In the genomic region with DNA sequence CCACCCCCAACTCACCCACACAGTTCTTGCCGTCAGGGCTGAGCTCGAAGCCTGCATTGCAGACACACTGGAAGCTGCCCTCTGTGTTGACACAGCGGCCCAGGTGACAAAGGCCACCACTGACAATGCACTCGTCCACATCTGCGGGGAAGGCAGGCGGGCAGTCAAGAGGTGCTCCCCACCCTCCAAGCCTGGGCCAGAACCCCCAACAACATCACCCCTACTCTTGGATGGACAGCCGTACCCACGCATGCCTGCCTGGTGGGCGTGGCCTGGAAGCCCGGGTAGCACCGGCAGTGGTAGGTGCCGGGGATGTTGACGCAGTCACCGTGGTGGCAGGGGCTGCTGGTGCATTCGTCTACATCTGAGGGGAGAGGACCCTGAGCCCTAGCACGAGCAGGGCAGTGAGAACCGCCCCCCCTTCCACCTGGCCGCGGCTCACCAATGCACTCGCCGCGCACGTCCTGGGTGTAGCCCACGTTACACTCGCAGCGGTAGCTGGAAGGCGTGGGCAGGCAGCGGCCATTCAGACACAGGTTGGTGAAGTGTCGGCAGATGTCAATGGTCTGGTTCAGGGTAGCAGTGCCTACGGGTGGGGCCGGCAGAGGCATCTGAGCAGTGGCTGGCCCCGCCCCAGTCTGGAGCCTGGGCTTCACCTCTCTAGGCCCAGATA, we compare ENCODE assay signal across 1 cellular context.
A peak's percentile ranks its signal among the peaks of the same experiment; 100 is the strongest.
TF ChIP-seq lines count a peak whose summit lies in the region.

No MANE protein-coding gene starts in this region.

TF ChIP-seq in HepG2, 621 proteins besides CTCF, POLR2A, EP300 and RAD21 (continued from another document and continues in another):
- TF ChIP-seq FOXP1 (IDR thresholded peaks at IDR 0.05) (no peak), FOXP1 (CRISPR knock-in tag; IDR thresholded peaks at IDR 0.05) (0 out of 2 replicates have a peak, but pooled peaks have one; percentile 18), ZNF564 (CRISPR knock-in tag; IDR thresholded peaks at IDR 0.05) (peak; percentile 35; the same call in 1 of the 2 replicates), SIX4 (CRISPR knock-in tag; IDR thresholded peaks at IDR 0.05) (no peak), SRY (CRISPR knock-in tag; IDR thresholded peaks at IDR 0.05) (no peak), ZBTB7B (CRISPR knock-in tag; IDR thresholded peaks at IDR 0.05) (no peak), ZNF776 (CRISPR knock-in tag; IDR thresholded peaks at IDR 0.05) (no peak), NRL (CRISPR knock-in tag; IDR thresholded peaks at IDR 0.05; ENCODE audit: borderline replicate concordance) (no peak), CHD4 (IDR thresholded peaks at IDR 0.05; ENCODE audit: borderline replicate concordance, low read length) (no peak), ZNF883 (CRISPR knock-in tag; IDR thresholded peaks at IDR 0.05; ENCODE audit: not compliant biosample characterization) (no peak), ZNF644 (CRISPR knock-in tag; IDR thresholded peaks at IDR 0.05; ENCODE audit: low read depth) (no peak), TBX3 (IDR thresholded peaks at IDR 0.05; ENCODE audit: borderline replicate concordance) (no peak), HOXA3 (CRISPR knock-in tag; IDR thresholded peaks at IDR 0.05) (peak; percentile 47), IKZF4 (CRISPR knock-in tag; IDR thresholded peaks at IDR 0.05; ENCODE audit: borderline replicate concordance, low read depth, not compliant biosample characterization) (no peak), ZNF660 (CRISPR knock-in tag; IDR thresholded peaks at IDR 0.05; ENCODE audit: borderline replicate concordance, low read depth) (no peak), ZNF703 (CRISPR knock-in tag; IDR thresholded peaks at IDR 0.05; ENCODE audit: borderline replicate concordance) (no peak), PCBP1 (IDR thresholded peaks at IDR 0.05; ENCODE audit: borderline replicate concordance, low read depth, low read length) (no peak), ZNF256 (CRISPR knock-in tag; conservative IDR thresholded peaks at IDR 0.05) (no peak), ZEB1 (IDR thresholded peaks at IDR 0.05; ENCODE audit: insufficient replicate concordance, low read depth) (no peak), ZNF83 (CRISPR knock-in tag; IDR thresholded peaks at IDR 0.05; ENCODE audit: borderline replicate concordance) (no peak), ZNF850 (CRISPR knock-in tag; conservative IDR thresholded peaks at IDR 0.05) (no peak), SOX6 (IDR thresholded peaks at IDR 0.05) (no peak), SOX6 (CRISPR knock-in tag; IDR thresholded peaks at IDR 0.05) (peak; percentile 78), JUND (CRISPR knock-in tag; IDR thresholded peaks at IDR 0.05) (no peak), ZNF292 (CRISPR knock-in tag; IDR thresholded peaks at IDR 0.05; ENCODE audit: borderline replicate concordance, low read depth) (peak; percentile 85; the same call in 1 of the 2 replicates), AKAP8 (CRISPR knock-in tag; IDR thresholded peaks at IDR 0.05) (no peak), ETV6 (CRISPR knock-in tag; conservative IDR thresholded peaks at IDR 0.05) (no peak), HCFC1 (IDR thresholded peaks at IDR 0.05; ENCODE audit: low read depth, low read length) (no peak), MATR3 (CRISPR knock-in tag; IDR thresholded peaks at IDR 0.05) (no peak), HNF4A (CRISPR knock-in tag; IDR thresholded peaks at IDR 0.05) (peak; percentile 46; the same call in 1 of the 2 replicates), NFE2 (CRISPR knock-in tag; IDR thresholded peaks at IDR 0.05) (no peak), ZNF678 (CRISPR knock-in tag; IDR thresholded peaks at IDR 0.05) (no peak), ATRX (CRISPR knock-in tag; IDR thresholded peaks at IDR 0.05; ENCODE audit: borderline replicate concordance) (no peak), SOX13 (IDR thresholded peaks at IDR 0.05) (no peak), SOX13 (CRISPR knock-in tag; conservative IDR thresholded peaks at IDR 0.05 in 1 of 2, IDR thresholded peaks at IDR 0.05 in 1 of 2) (peak in 1 of 2 experiments; percentile 72; a peak in 2 of 4 replicates), ZNF747 (CRISPR knock-in tag; IDR thresholded peaks at IDR 0.05; ENCODE audit: borderline replicate concordance) (no peak), POGZ (CRISPR knock-in tag; IDR thresholded peaks at IDR 0.05) (0 out of 2 replicates have a peak, but pooled peaks have one; percentile 20), CREM (IDR thresholded peaks at IDR 0.05) (no peak), CREM (CRISPR knock-in tag; IDR thresholded peaks at IDR 0.05) (no peak), RFX5 (IDR thresholded peaks at IDR 0.05; ENCODE audit: low read depth, low read length) (no peak)
- TF ChIP-seq, protein P1, sequence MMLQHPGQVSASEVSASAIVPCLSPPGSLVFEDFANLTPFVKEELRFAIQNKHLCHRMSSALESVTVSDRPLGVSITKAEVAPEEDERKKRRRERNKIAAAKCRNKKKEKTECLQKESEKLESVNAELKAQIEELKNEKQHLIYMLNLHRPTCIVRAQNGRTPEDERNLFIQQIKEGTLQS (CRISPR knock-in tag; IDR thresholded peaks at IDR 0.05) = no peak
- TF ChIP-seq, protein P2, sequence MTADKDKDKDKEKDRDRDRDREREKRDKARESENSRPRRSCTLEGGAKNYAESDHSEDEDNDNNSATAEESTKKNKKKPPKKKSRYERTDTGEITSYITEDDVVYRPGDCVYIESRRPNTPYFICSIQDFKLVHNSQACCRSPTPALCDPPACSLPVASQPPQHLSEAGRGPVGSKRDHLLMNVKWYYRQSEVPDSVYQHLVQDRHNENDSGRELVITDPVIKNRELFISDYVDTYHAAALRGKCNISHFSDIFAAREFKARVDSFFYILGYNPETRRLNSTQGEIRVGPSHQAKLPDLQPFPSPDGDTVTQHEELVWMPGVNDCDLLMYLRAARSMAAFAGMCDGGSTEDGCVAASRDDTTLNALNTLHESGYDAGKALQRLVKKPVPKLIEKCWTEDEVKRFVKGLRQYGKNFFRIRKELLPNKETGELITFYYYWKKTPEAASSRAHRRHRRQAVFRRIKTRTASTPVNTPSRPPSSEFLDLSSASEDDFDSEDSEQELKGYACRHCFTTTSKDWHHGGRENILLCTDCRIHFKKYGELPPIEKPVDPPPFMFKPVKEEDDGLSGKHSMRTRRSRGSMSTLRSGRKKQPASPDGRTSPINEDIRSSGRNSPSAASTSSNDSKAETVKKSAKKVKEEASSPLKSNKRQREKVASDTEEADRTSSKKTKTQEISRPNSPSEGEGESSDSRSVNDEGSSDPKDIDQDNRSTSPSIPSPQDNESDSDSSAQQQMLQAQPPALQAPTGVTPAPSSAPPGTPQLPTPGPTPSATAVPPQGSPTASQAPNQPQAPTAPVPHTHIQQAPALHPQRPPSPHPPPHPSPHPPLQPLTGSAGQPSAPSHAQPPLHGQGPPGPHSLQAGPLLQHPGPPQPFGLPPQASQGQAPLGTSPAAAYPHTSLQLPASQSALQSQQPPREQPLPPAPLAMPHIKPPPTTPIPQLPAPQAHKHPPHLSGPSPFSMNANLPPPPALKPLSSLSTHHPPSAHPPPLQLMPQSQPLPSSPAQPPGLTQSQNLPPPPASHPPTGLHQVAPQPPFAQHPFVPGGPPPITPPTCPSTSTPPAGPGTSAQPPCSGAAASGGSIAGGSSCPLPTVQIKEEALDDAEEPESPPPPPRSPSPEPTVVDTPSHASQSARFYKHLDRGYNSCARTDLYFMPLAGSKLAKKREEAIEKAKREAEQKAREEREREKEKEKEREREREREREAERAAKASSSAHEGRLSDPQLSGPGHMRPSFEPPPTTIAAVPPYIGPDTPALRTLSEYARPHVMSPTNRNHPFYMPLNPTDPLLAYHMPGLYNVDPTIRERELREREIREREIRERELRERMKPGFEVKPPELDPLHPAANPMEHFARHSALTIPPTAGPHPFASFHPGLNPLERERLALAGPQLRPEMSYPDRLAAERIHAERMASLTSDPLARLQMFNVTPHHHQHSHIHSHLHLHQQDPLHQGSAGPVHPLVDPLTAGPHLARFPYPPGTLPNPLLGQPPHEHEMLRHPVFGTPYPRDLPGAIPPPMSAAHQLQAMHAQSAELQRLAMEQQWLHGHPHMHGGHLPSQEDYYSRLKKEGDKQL (CRISPR knock-in tag; IDR thresholded peaks at IDR 0.05; ENCODE audit: low read depth) = no peak
- TF ChIP-seq, protein P3, sequence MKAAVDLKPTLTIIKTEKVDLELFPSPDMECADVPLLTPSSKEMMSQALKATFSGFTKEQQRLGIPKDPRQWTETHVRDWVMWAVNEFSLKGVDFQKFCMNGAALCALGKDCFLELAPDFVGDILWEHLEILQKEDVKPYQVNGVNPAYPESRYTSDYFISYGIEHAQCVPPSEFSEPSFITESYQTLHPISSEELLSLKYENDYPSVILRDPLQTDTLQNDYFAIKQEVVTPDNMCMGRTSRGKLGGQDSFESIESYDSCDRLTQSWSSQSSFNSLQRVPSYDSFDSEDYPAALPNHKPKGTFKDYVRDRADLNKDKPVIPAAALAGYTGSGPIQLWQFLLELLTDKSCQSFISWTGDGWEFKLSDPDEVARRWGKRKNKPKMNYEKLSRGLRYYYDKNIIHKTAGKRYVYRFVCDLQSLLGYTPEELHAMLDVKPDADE (CRISPR knock-in tag; IDR thresholded peaks at IDR 0.05) = no peak
- TF ChIP-seq, protein P4, sequence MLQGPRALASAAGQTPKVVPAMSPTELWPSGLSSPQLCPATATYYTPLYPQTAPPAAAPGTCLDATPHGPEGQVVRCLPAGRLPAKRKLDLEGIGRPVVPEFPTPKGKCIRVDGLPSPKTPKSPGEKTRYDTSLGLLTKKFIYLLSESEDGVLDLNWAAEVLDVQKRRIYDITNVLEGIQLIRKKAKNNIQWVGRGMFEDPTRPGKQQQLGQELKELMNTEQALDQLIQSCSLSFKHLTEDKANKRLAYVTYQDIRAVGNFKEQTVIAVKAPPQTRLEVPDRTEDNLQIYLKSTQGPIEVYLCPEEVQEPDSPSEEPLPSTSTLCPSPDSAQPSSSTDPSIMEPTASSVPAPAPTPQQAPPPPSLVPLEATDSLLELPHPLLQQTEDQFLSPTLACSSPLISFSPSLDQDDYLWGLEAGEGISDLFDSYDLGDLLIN (CRISPR knock-in tag; IDR thresholded peaks at IDR 0.05; ENCODE audit: borderline replicate concordance) = no peak
- TF ChIP-seq, protein P5, sequence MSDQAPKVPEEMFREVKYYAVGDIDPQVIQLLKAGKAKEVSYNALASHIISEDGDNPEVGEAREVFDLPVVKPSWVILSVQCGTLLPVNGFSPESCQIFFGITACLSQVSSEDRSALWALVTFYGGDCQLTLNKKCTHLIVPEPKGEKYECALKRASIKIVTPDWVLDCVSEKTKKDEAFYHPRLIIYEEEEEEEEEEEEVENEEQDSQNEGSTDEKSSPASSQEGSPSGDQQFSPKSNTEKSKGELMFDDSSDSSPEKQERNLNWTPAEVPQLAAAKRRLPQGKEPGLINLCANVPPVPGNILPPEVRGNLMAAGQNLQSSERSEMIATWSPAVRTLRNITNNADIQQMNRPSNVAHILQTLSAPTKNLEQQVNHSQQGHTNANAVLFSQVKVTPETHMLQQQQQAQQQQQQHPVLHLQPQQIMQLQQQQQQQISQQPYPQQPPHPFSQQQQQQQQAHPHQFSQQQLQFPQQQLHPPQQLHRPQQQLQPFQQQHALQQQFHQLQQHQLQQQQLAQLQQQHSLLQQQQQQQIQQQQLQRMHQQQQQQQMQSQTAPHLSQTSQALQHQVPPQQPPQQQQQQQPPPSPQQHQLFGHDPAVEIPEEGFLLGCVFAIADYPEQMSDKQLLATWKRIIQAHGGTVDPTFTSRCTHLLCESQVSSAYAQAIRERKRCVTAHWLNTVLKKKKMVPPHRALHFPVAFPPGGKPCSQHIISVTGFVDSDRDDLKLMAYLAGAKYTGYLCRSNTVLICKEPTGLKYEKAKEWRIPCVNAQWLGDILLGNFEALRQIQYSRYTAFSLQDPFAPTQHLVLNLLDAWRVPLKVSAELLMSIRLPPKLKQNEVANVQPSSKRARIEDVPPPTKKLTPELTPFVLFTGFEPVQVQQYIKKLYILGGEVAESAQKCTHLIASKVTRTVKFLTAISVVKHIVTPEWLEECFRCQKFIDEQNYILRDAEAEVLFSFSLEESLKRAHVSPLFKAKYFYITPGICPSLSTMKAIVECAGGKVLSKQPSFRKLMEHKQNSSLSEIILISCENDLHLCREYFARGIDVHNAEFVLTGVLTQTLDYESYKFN (CRISPR knock-in tag; conservative IDR thresholded peaks at IDR 0.05) = peak; percentile 34; the same call in 1 of the 2 replicates
- TF ChIP-seq, protein P6, sequence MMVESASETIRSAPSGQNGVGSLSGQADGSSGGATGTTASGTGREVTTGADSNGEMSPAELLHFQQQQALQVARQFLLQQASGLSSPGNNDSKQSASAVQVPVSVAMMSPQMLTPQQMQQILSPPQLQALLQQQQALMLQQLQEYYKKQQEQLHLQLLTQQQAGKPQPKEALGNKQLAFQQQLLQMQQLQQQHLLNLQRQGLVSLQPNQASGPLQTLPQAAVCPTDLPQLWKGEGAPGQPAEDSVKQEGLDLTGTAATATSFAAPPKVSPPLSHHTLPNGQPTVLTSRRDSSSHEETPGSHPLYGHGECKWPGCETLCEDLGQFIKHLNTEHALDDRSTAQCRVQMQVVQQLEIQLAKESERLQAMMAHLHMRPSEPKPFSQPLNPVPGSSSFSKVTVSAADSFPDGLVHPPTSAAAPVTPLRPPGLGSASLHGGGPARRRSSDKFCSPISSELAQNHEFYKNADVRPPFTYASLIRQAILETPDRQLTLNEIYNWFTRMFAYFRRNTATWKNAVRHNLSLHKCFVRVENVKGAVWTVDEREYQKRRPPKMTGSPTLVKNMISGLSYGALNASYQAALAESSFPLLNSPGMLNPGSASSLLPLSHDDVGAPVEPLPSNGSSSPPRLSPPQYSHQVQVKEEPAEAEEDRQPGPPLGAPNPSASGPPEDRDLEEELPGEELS (CRISPR knock-in tag; IDR thresholded peaks at IDR 0.05) = no peak
- TF ChIP-seq, protein P7, sequence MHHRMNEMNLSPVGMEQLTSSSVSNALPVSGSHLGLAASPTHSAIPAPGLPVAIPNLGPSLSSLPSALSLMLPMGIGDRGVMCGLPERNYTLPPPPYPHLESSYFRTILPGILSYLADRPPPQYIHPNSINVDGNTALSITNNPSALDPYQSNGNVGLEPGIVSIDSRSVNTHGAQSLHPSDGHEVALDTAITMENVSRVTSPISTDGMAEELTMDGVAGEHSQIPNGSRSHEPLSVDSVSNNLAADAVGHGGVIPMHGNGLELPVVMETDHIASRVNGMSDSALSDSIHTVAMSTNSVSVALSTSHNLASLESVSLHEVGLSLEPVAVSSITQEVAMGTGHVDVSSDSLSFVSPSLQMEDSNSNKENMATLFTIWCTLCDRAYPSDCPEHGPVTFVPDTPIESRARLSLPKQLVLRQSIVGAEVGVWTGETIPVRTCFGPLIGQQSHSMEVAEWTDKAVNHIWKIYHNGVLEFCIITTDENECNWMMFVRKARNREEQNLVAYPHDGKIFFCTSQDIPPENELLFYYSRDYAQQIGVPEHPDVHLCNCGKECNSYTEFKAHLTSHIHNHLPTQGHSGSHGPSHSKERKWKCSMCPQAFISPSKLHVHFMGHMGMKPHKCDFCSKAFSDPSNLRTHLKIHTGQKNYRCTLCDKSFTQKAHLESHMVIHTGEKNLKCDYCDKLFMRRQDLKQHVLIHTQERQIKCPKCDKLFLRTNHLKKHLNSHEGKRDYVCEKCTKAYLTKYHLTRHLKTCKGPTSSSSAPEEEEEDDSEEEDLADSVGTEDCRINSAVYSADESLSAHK (CRISPR knock-in tag; IDR thresholded peaks at IDR 0.05; ENCODE audit: borderline replicate concordance) = no peak
- TF ChIP-seq, protein P8, sequence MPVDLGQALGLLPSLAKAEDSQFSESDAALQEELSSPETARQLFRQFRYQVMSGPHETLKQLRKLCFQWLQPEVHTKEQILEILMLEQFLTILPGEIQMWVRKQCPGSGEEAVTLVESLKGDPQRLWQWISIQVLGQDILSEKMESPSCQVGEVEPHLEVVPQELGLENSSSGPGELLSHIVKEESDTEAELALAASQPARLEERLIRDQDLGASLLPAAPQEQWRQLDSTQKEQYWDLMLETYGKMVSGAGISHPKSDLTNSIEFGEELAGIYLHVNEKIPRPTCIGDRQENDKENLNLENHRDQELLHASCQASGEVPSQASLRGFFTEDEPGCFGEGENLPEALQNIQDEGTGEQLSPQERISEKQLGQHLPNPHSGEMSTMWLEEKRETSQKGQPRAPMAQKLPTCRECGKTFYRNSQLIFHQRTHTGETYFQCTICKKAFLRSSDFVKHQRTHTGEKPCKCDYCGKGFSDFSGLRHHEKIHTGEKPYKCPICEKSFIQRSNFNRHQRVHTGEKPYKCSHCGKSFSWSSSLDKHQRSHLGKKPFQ (CRISPR knock-in tag; IDR thresholded peaks at IDR 0.05; ENCODE audit: insufficient replicate concordance) = no peak
